In the genomic region with DNA sequence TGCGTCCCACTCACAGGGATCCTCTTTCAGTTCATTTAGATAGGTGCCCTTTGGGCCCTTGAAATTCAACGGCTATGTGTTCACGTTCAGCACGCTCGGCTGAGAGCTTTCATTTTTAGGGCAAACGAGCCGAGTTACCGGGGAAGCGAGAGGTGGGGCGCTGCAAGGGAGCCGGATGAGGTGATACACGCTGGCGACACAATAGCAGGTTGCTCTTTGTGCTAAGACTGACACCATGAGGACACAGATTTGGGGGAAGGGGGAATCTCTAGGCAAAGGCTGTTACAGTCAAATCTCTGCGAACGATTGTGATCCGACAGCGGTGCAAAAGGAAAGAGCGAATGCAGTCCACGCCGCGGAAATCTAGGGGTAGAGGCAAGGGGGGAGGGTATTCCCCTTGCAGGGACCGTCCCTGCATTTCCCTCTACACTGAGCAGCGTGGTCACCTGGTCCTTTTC, we compare ENCODE assay signal across 8 cellular contexts. TPM values are rescaled to one million over a fixed set of nuclear protein-coding genes. Genes with fewer than 3 reads are reported as not detected.
DNase-seq lines count a peak whose midpoint lies in the region; ATAC-seq and TF ChIP-seq lines count a peak whose summit lies in the region.

No MANE protein-coding gene starts in this region.

- H3K9ac ChIP-seq in HUES64 (ENCODE audit: low read depth, low read length) = peak overlapping the region; percentile 94

- ATAC-seq in GM19467 (IDR thresholded peaks at IDR 0.05; ENCODE audit: unreplicated experiment) = peak; percentile 16

- H3K27me3 ChIP-seq in HUES64 (ENCODE audit: insufficient read depth, low read length) = no peaks in the 10 kb centered on the region

- H3K9me3 Mint-ChIP-seq in progenitor cell of endocrine pancreas (ENCODE audit: low read depth) = no peaks in the 10 kb centered on the region

- H3K4me1 ChIP-seq in HUES64 (ENCODE audit: insufficient read depth, low read length) = peaks cover 13% of the 10 kb centered on the region; the same call in 1 of the 2 replicates

- H3K36me3 Mint-ChIP-seq in progenitor cell of endocrine pancreas (ENCODE audit: insufficient read depth) = peaks cover 1% of the 10 kb centered on the region

- WGBS in HUES64 = under 1% methylated on average over 23 of the region's 23 CpGs

- DNase-seq in Daoy (ENCODE audit: low read depth) = peak; percentile 52
- peak; percentile 66 for DNase-seq in activated CD4-positive, alpha-beta T cell treated with anti-CD3 and anti-CD28 coated beads, Interleukin-2, amount 50 U/mL, for 1 hour
- no peak for DNase-seq in fibroblast of pulmonary artery (ENCODE audit: low read depth)
- DNase-seq in progenitor cell of endocrine pancreas (ENCODE audit: low spot score, unreplicated experiment) = no peak
- no peak for DNase-seq in ureter (ENCODE audit: low spot score)
- no peak for DNase-seq in globus pallidus (ENCODE audit: low spot score)

- H3K27ac ChIP-seq in HUES64 (ENCODE audit: low read depth, low read length) = peak overlapping the region; percentile 96

- H3K27ac Mint-ChIP-seq in progenitor cell of endocrine pancreas = peak overlapping the region; percentile 99

- H3K4me3 Mint-ChIP-seq in progenitor cell of endocrine pancreas (ENCODE audit: low read depth) = peak overlapping the region; percentile 96

- H3K4me1 Mint-ChIP-seq in progenitor cell of endocrine pancreas (ENCODE audit: low read depth) = peaks cover 27% of the 10 kb centered on the region

- TF ChIP-seq CTCF in fibroblast of pulmonary artery (IDR thresholded peaks at IDR 0.05; ENCODE audit: low read length, missing control alignments) (no peak), progenitor cell of endocrine pancreas (IDR thresholded peaks at IDR 0.05; ENCODE audit: unreplicated experiment) (no peak)

- peak overlapping the region; percentile 96 for H3K4me3 ChIP-seq in HUES64 (ENCODE audit: low read length)
- H3K4me3 ChIP-seq in fibroblast of pulmonary artery (replicated peaks; ENCODE audit: low read depth, low read length) = peak overlapping the region; percentile 85

- H3K9me3 ChIP-seq in HUES64 (ENCODE audit: insufficient read depth, low read depth, low read length) = no peaks in the 10 kb centered on the region

- H3K36me3 ChIP-seq in HUES64 (ENCODE audit: insufficient read depth, low read length) = peaks cover 3% of the 10 kb centered on the region; the same call in 1 of the 2 replicates

- H3K27me3 Mint-ChIP-seq in progenitor cell of endocrine pancreas = no peaks in the 10 kb centered on the region

RNA-seq across cellular contexts. Expression of a gene that starts 0.7 kb away (rescaled TPM):
- total RNA-seq in Daoy (2014; rRNA removed; shearing (Covaris generic)) = 0.12 TPM in 1 of 2 replicates, not detected in the other
- 0.35 TPM for polyA plus RNA-seq in HUES64 (2013, experiment 1 of 2)
- polyA plus RNA-seq in HUES64 (2013, experiment 2 of 2) = 0.32 TPM
- total RNA-seq in progenitor cell of endocrine pancreas (0.53 and 0.87 TPM in 2 replicates), ureter (2.1 TPM)

RNA-seq across cellular contexts. Expression of a gene that starts 0.8 kb away (rescaled TPM):
- 33.3 and 39.9 TPM in 2 replicates for total RNA-seq in Daoy (2014; rRNA removed; shearing (Covaris generic))
- polyA plus RNA-seq in HUES64 (2013, experiment 1 of 2) = 22.1 TPM
- 27.3 TPM for polyA plus RNA-seq in HUES64 (2013, experiment 2 of 2)
- total RNA-seq in progenitor cell of endocrine pancreas (66.7 and 71.0 TPM in 2 replicates), ureter (159 TPM)

RNA-seq across cellular contexts. Expression of a gene that starts 44.6 kb away (rescaled TPM):
- 33.9 and 35.5 TPM in 2 replicates for total RNA-seq in Daoy (2014; rRNA removed; shearing (Covaris generic))
- 22.5 TPM for polyA plus RNA-seq in HUES64 (2013, experiment 1 of 2)
- polyA plus RNA-seq in HUES64 (2013, experiment 2 of 2) = 25.3 TPM
- total RNA-seq in progenitor cell of endocrine pancreas = 45.8 and 52.1 TPM in 2 replicates
- 69.8 TPM for total RNA-seq in ureter

Comparison
In these comparisons a context has a peak if more than half of its experiments do, and no peak if none do; other contexts are left out.
1. DNase-seq: peak in Daoy (single experiment) and activated CD4-positive, alpha-beta T cell treated with anti-CD3 and anti-CD28 coated beads, Interleukin-2, amount 50 U/mL, for 1 hour (single experiment); none in fibroblast of pulmonary artery (single experiment), progenitor cell of endocrine pancreas (single experiment), ureter (single experiment) and globus pallidus (single experiment).